ENCODE assay signal across 9 cellular contexts in the genomic region with DNA sequence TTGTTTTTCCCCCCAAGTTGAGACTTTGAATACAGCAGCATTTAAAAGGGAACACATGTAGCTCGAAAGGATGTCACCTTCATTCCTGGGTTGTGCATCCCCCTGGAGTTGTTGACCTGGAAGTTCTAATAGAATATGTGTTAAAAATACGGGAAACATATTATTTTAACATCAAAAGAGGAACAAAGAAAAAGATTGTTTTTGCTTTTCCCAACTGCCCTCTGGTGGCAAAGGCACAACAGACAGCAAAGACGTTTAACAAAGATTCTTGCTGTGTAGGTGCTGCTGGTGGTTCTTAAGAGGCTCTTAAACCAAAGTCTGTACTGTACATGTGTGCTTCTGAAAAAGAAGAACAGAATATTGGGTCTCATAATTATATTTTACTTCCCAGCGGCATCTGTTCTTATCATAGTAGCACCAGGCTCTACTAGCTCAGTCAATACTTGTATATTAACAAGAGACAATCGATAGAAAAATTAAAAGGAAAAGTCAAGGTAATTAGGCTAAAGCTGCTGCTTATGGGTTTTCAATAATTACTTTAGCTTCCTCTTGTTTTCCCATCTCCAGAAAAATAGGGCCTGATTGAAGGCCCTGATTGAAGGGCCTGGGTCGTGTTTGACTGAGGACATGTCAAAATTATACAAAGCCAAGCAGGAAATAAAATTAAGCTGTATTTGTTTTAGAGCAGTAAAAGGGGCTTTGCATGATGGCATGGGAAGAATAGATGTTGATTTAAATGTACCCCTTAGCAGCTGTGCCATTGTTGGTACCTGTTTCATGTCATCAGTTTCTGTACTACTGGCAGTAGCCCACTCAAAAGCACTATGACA.
A peak's percentile ranks its signal among the peaks of the same experiment; 100 is the strongest.
DNase-seq lines count a peak whose midpoint lies in the region; ATAC-seq and TF ChIP-seq lines count a peak whose summit lies in the region.
"Had no signal": no experiment of that assay in that cellular context is flagged by ENCODE, and none has a peak within 500 bp of the region (broad histone marks: within the 10 kb centered on the region; RNA-seq: fewer than 3 reads in every experiment).

No MANE protein-coding gene starts in this region.

- H2AFZ ChIP-seq in SK-N-SH (ENCODE audit: low read depth) (no peak overlapping the region), hepatocyte (no peak overlapping the region)

- H3K27ac ChIP-seq in SK-N-SH (ENCODE audit: low read depth in 2 of 2, low read length in 1 of 2), result peak overlapping the region; percentile 10 to 100; a peak in 3 of 4 replicates
- no peak overlapping the region for H3K27ac ChIP-seq in hepatocyte

- peak; percentile 49 to 89; a peak in 3 of 4 replicates for TF ChIP-seq EP300 in SK-N-SH (IDR thresholded peaks at IDR 0.05; ENCODE audit: borderline replicate concordance in 1 of 2, low read depth in 1 of 2, low read length in 1 of 2)

- no peak overlapping the region for H3K9ac ChIP-seq in SK-N-SH

- no peaks in the 10 kb centered on the region for H3K9me2 ChIP-seq in SK-N-SH
- H3K9me2 ChIP-seq in hepatocyte (replicated peaks; ENCODE audit: insufficient read depth), result no peaks in the 10 kb centered on the region

- H3F3A ChIP-seq in SK-N-SH (replicated peaks; ENCODE audit: insufficient read depth), result no peaks in the 10 kb centered on the region

- no peaks in the 10 kb centered on the region for H3K27me3 Mint-ChIP-seq in naive thymus-derived CD8-positive, alpha-beta T cell
- H3K27me3 Mint-ChIP-seq: activated CD4-positive, alpha-beta T cell treated with anti-CD3 and anti-CD28 coated beads, Interleukin-2, amount 10 ng/mL, durations not matched to agents 24 days and 14 days had no signal

- H3K36me3 ChIP-seq in SK-N-SH (replicated peaks in 1 of 2; ENCODE audit: control insufficient read depth in 1 of 2, insufficient read depth in 2 of 2, low read length in 1 of 2) (peaks cover 0 to 3% of the 10 kb centered on the region in 2 experiments), hepatocyte (replicated peaks; ENCODE audit: insufficient read depth, low read depth) (no peaks in the 10 kb centered on the region)

- no peak overlapping the region for H3K27ac Mint-ChIP-seq in naive thymus-derived CD8-positive, alpha-beta T cell
- H3K27ac Mint-ChIP-seq: activated CD4-positive, alpha-beta T cell treated with anti-CD3 and anti-CD28 coated beads, Interleukin-2, amount 10 ng/mL, durations not matched to agents 24 days and 14 days had no signal

- WGBS in SK-N-SH (ENCODE audit: low lambda C conversion rate), result 48% methylated on average over 6 of the region's 6 CpGs
- 70% methylated on average over 6 of the region's 6 CpGs for WGBS in hepatocyte (ENCODE audit: low lambda C conversion rate, missing lambda C conversion rate)

- H3K4me2 ChIP-seq in SK-N-SH (no peak overlapping the region), hepatocyte (no peak overlapping the region)

- TF ChIP-seq RAD21 in SK-N-SH (IDR thresholded peaks at IDR 0.05; ENCODE audit: low read length), result peak; percentile 95

- no peaks in the 10 kb centered on the region for H3K79me2 ChIP-seq in SK-N-SH (ENCODE audit: insufficient read depth)
- no peaks in the 10 kb centered on the region for H3K79me2 ChIP-seq in hepatocyte

- H3K4me1 ChIP-seq in SK-N-SH (ENCODE audit: control insufficient read depth in 1 of 2, insufficient read depth in 2 of 2, low read depth in 1 of 2, low read length in 1 of 2) (peaks cover 14 to 80% of the 10 kb centered on the region in 2 experiments; a peak in 3 of 4 replicates), hepatocyte (ENCODE audit: insufficient read depth) (peaks cover 4% of the 10 kb centered on the region)

- no peaks in the 10 kb centered on the region for H3K36me3 Mint-ChIP-seq in naive thymus-derived CD8-positive, alpha-beta T cell

- no peak for ATAC-seq in HG03280 (IDR thresholded peaks at IDR 0.05; ENCODE audit: unreplicated experiment)
- ATAC-seq in HG02870 (IDR thresholded peaks at IDR 0.05; ENCODE audit: unreplicated experiment), result no peak
- ATAC-seq in naive thymus-derived CD8-positive, alpha-beta T cell, result no peak

- no peak for DNase-seq in AG09309 (ENCODE audit: low read depth)
- peak; percentile 12 for DNase-seq in HCEC 1CT
- peak; percentile 36 for DNase-seq in SK-N-SH
- peak; percentile 12 for DNase-seq in hepatocyte (ENCODE audit: low spot score)
- DNase-seq in naive thymus-derived CD8-positive, alpha-beta T cell, result no peak
- DNase-seq in middle frontal gyrus (ENCODE audit: extremely low spot score, low spot score), result no peak
- DNase-seq: activated CD4-positive, alpha-beta T cell treated with anti-CD3 and anti-CD28 coated beads, Interleukin-2, amount 10 ng/mL, durations not matched to agents 24 days and 14 days had no signal

- POLR2A ChIA-PET in SK-N-SH (lab: Yijun Ruan, JAX), result interaction anchor here (0.9 to 3.9 kb wide), 13 partner anchors 28 to 309 kb away, joined by 3 to 26 read pairs (median 10); no protein-coding TSS in a partner anchor
- POLR2A ChIA-PET in naive thymus-derived CD8-positive, alpha-beta T cell (lab: Charles Lee), result no interaction called here

- no peak overlapping the region for H3K4me3 Mint-ChIP-seq in naive thymus-derived CD8-positive, alpha-beta T cell
- H3K4me3 Mint-ChIP-seq: activated CD4-positive, alpha-beta T cell treated with anti-CD3 and anti-CD28 coated beads, Interleukin-2, amount 10 ng/mL, durations not matched to agents 24 days and 14 days had no signal

- H4K20me1 ChIP-seq in SK-N-SH (ENCODE audit: insufficient read depth) (no peaks in the 10 kb centered on the region), hepatocyte (ENCODE audit: insufficient read depth, poor library complexity, severe bottlenecking) (no peaks in the 10 kb centered on the region)

- CTCF ChIA-PET in SK-N-SH (lab: Yijun Ruan, JAX), result interaction anchor here (0.6 to 6.3 kb wide), 104 partner anchors 8 to 678 kb away, joined by 3 to 80 read pairs (median 4); no protein-coding TSS in a partner anchor

- H3K27me3 ChIP-seq in SK-N-SH (ENCODE audit: insufficient read depth) (no peaks in the 10 kb centered on the region), hepatocyte (no peaks in the 10 kb centered on the region)

- no peaks in the 10 kb centered on the region for H3K4me1 Mint-ChIP-seq in naive thymus-derived CD8-positive, alpha-beta T cell
- H3K4me1 Mint-ChIP-seq: activated CD4-positive, alpha-beta T cell treated with anti-CD3 and anti-CD28 coated beads, Interleukin-2, amount 10 ng/mL, durations not matched to agents 24 days and 14 days had no signal

- H3K9me3 ChIP-seq in SK-N-SH (no peaks in the 10 kb centered on the region), hepatocyte (ENCODE audit: low read depth) (no peaks in the 10 kb centered on the region)

- H3K9me3 Mint-ChIP-seq in naive thymus-derived CD8-positive, alpha-beta T cell, result no peaks in the 10 kb centered on the region
- H3K9me3 Mint-ChIP-seq: activated CD4-positive, alpha-beta T cell treated with anti-CD3 and anti-CD28 coated beads, Interleukin-2, amount 10 ng/mL, durations not matched to agents 24 days and 14 days had no signal

- H3K4me3 ChIP-seq in AG09309 (ENCODE audit: control insufficient read depth, low read depth, low read length) (no peak overlapping the region), SK-N-SH (ENCODE audit: low read depth in 2 of 2, low read length in 1 of 2) (no peak overlapping the region), hepatocyte (no peak overlapping the region)

- TF ChIP-seq CTCF in AG09309 (IDR thresholded peaks at IDR 0.05; ENCODE audit: control insufficient read depth, insufficient read depth, low read depth, low read length, missing control alignments), result peak; percentile 61
- peak; percentile 95 for TF ChIP-seq CTCF in SK-N-SH (IDR thresholded peaks at IDR 0.05)
- TF ChIP-seq CTCF in hepatocyte (IDR thresholded peaks at IDR 0.05; ENCODE audit: poor library complexity), result peak; percentile 52

TF ChIP-seq in SK-N-SH, 30 proteins besides CTCF, POLR2A, EP300 and RAD21 (continues in another document):
- TF ChIP-seq, protein P1, sequence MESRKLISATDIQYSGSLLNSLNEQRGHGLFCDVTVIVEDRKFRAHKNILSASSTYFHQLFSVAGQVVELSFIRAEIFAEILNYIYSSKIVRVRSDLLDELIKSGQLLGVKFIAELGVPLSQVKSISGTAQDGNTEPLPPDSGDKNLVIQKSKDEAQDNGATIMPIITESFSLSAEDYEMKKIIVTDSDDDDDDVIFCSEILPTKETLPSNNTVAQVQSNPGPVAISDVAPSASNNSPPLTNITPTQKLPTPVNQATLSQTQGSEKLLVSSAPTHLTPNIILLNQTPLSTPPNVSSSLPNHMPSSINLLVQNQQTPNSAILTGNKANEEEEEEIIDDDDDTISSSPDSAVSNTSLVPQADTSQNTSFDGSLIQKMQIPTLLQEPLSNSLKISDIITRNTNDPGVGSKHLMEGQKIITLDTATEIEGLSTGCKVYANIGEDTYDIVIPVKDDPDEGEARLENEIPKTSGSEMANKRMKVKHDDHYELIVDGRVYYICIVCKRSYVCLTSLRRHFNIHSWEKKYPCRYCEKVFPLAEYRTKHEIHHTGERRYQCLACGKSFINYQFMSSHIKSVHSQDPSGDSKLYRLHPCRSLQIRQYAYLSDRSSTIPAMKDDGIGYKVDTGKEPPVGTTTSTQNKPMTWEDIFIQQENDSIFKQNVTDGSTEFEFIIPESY (IDR thresholded peaks at IDR 0.05; ENCODE audit: borderline replicate concordance, low read depth), result no peak
- no peak for TF ChIP-seq MEF2A (IDR thresholded peaks at IDR 0.05; ENCODE audit: borderline replicate concordance, low read depth)
- TF ChIP-seq, protein P2, sequence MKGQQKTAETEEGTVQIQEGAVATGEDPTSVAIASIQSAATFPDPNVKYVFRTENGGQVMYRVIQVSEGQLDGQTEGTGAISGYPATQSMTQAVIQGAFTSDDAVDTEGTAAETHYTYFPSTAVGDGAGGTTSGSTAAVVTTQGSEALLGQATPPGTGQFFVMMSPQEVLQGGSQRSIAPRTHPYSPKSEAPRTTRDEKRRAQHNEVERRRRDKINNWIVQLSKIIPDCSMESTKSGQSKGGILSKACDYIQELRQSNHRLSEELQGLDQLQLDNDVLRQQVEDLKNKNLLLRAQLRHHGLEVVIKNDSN (IDR thresholded peaks at IDR 0.05; ENCODE audit: borderline replicate concordance, low read depth), result no peak
- TF ChIP-seq, protein P3, sequence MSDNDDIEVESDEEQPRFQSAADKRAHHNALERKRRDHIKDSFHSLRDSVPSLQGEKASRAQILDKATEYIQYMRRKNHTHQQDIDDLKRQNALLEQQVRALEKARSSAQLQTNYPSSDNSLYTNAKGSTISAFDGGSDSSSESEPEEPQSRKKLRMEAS (IDR thresholded peaks at IDR 0.05; ENCODE audit: low read depth), result no peak
- TF ChIP-seq SIN3A (IDR thresholded peaks at IDR 0.05; ENCODE audit: borderline replicate concordance, low read depth, low read length), result no peak
- no peak for TF ChIP-seq YY1 (IDR thresholded peaks at IDR 0.05; ENCODE audit: low read depth)
- 0 out of 2 replicates have a peak, but pooled peaks have one; percentile 27 for TF ChIP-seq MXI1 (IDR thresholded peaks at IDR 0.05; ENCODE audit: low read depth, low read length)

Comparison
In these comparisons a context has a peak if more than half of its experiments do, and no peak if none do; other contexts are left out.
1. DNase-seq: peak in HCEC 1CT (single experiment), SK-N-SH (single experiment) and hepatocyte (single experiment); none in AG09309 (single experiment), naive thymus-derived CD8-positive, alpha-beta T cell (0 of 10) and middle frontal gyrus (single experiment).
2. Peak in every context shown above with its lines, with median percentiles within 50 percentile points of each other: CTCF ChIP-seq.